ENCODE assay signal across 13 cellular contexts in the genomic region with DNA sequence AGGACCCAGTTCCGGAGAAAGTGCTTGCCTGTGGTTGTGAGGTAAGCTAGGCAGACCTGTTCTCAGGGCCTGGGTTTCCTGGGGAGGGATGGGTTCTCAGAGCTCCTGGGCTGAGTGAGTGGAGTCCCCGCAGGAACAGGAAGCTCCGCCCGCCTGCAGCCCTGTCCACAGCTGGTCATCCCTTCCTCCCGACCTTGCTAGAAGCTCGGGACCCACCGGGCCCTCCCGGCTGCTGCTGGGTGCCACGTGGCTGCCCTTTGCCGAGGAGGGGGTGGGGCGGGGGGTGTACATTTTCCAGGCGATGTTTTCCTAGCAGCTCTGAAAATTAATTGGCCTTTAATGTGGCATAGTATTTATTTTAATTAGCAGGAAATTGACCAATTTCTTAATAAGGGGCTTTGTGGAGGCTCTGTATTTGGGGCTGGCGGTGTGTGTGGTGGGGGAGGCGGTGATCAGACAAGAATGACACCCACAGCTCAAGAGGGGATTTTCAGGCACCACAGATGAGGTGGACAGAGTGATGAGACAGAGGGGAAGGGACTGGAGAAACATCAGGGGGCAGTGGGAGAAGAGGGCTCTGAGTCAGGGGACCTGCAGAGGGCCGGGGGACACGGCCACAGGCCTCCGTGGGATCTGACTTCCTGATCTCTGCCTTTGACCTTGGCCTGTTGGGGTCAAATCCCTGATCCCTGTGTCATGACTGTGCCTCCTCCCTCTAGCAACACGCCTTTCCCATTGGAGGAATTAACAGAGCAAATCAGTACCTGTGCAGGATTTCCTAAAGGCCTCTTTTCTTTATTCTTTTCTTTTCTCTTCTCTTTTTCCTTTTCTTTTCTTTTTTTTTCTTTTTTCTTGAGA.
A peak's percentile ranks its signal among the peaks of the same experiment; 100 is the strongest.
DNase-seq lines count a peak whose midpoint lies in the region; ATAC-seq, FAIRE-seq and TF ChIP-seq lines count a peak whose summit lies in the region.
"Had no signal": no experiment of that assay in that cellular context is flagged by ENCODE, and none has a peak within 500 bp of the region (broad histone marks: within the 10 kb centered on the region; RNA-seq: fewer than 3 reads in every experiment).

No MANE protein-coding gene starts in this region.

- no peaks in the 10 kb centered on the region for H4K20me1 ChIP-seq in MM.1S (ENCODE audit: insufficient read depth, low read length)

- ATAC-seq in activated CD8-positive, alpha-beta T cell treated with anti-CD3 and anti-CD28 coated beads, Interleukin-2, amount 10 ng/mL, durations not matched to agents 7 days and 5 days, result peak; percentile 69
- no peak for ATAC-seq in GM21360 (IDR thresholded peaks at IDR 0.05; ENCODE audit: unreplicated experiment)
- ATAC-seq: gastroesophageal sphincter had no signal

- no peak overlapping the region for H3K4me3 Mint-ChIP-seq in activated T-cell treated with anti-CD3 and anti-CD28 coated beads, Interleukin-2, amount 50 U/mL, for 24 hours
- no peak overlapping the region for H3K4me3 Mint-ChIP-seq in activated CD8-positive, alpha-beta T cell treated with anti-CD3 and anti-CD28 coated beads, Interleukin-2, amount 10 ng/mL, durations not matched to agents 7 days and 5 days

- TF ChIP-seq CTCF in kidney (IDR thresholded peaks at IDR 0.05; ENCODE audit: borderline replicate concordance, extremely low read depth, insufficient read depth) (no peak), spleen (IDR thresholded peaks at IDR 0.05 in 8 of 11, conservative IDR thresholded peaks at IDR 0.05 in 3 of 11) (no peak), MM.1S (IDR thresholded peaks at IDR 0.05; ENCODE audit: low read length) (no peak)

- no peak for DNase-seq in activated T-cell treated with anti-CD3 and anti-CD28 coated beads, Interleukin-2, amount 50 U/mL, for 24 hours
- DNase-seq in activated T-cell treated with anti-CD3 and anti-CD28 coated beads, Interleukin-2, amount 50 U/mL, for 48 hours, result no peak
- peak; percentile 42 for DNase-seq in activated CD8-positive, alpha-beta T cell treated with anti-CD3 and anti-CD28 coated beads, Interleukin-2, amount 10 ng/mL, durations not matched to agents 7 days and 5 days
- DNase-seq in kidney (peak; percentile 85), spleen (peak; percentile 88), MM.1S (no peak), NCI-H345 treated with DMSO at 0.1 percent for 48 hours (lab: John Stamatoyannopoulos, UW; ENCODE audit: unreplicated experiment) (no peak)
- DNase-seq: MV-4-11, NCI-H526 treated with DMSO at 0.1 percent for 48 hours, SW 1271 had no signal

- no peak overlapping the region for H3K4me2 ChIP-seq in MM.1S (ENCODE audit: low read depth, low read length)

- CTCF ChIA-PET in activated CD8-positive, alpha-beta T cell treated with anti-CD3 and anti-CD28 coated beads, Interleukin-2, amount 10 ng/mL, durations not matched to agents 7 days and 5 days (lab: Charles Lee), result no interaction called here

- H3F3A ChIP-seq in MM.1S (ENCODE audit: insufficient read depth, low read length), result no peaks in the 10 kb centered on the region

- peaks cover 14% of the 10 kb centered on the region for H3K4me1 Mint-ChIP-seq in activated T-cell treated with anti-CD3 and anti-CD28 coated beads, Interleukin-2, amount 50 U/mL, for 24 hours (ENCODE audit: low read depth)
- peaks cover 30% of the 10 kb centered on the region for H3K4me1 Mint-ChIP-seq in activated CD8-positive, alpha-beta T cell treated with anti-CD3 and anti-CD28 coated beads, Interleukin-2, amount 10 ng/mL, durations not matched to agents 7 days and 5 days (ENCODE audit: low read depth)

- H3K9ac ChIP-seq in kidney (ENCODE audit: low read length in 2 of 2) (peak overlapping the region in 1 of 2 donors; percentile 7), MM.1S (ENCODE audit: low read length) (no peak overlapping the region)

- no peak for TF ChIP-seq POLR2A in spleen (IDR thresholded peaks at IDR 0.05)

- H3K27ac Mint-ChIP-seq in activated T-cell treated with anti-CD3 and anti-CD28 coated beads, Interleukin-2, amount 50 U/mL, for 24 hours, result peak overlapping the region; percentile 42
- H3K27ac Mint-ChIP-seq in activated CD8-positive, alpha-beta T cell treated with anti-CD3 and anti-CD28 coated beads, Interleukin-2, amount 10 ng/mL, durations not matched to agents 7 days and 5 days, result peak overlapping the region; percentile 77

- no peaks in the 10 kb centered on the region for H3K36me3 Mint-ChIP-seq in activated T-cell treated with anti-CD3 and anti-CD28 coated beads, Interleukin-2, amount 50 U/mL, for 24 hours (ENCODE audit: low read depth)
- H3K36me3 Mint-ChIP-seq in activated CD8-positive, alpha-beta T cell treated with anti-CD3 and anti-CD28 coated beads, Interleukin-2, amount 10 ng/mL, durations not matched to agents 7 days and 5 days (ENCODE audit: low read depth), result no peaks in the 10 kb centered on the region

- no peak overlapping the region for H2AFZ ChIP-seq in MM.1S (ENCODE audit: low read length)

- POLR2A ChIA-PET in activated CD8-positive, alpha-beta T cell treated with anti-CD3 and anti-CD28 coated beads, Interleukin-2, amount 10 ng/mL, durations not matched to agents 7 days and 5 days (lab: Charles Lee), result interaction anchor here (0.8 to 0.9 kb wide), 2 partner anchors 37 to 249 kb away, joined by 3 read pairs; no protein-coding TSS in a partner anchor

- H3K9me2 ChIP-seq in MM.1S (replicated peaks; ENCODE audit: insufficient read depth, low read length), result no peaks in the 10 kb centered on the region

- H3K9me3 Mint-ChIP-seq in activated T-cell treated with anti-CD3 and anti-CD28 coated beads, Interleukin-2, amount 50 U/mL, for 24 hours, result no peaks in the 10 kb centered on the region
- H3K9me3 Mint-ChIP-seq in activated CD8-positive, alpha-beta T cell treated with anti-CD3 and anti-CD28 coated beads, Interleukin-2, amount 10 ng/mL, durations not matched to agents 7 days and 5 days (ENCODE audit: insufficient read depth), result no peaks in the 10 kb centered on the region

- no peaks in the 10 kb centered on the region for H3K79me2 ChIP-seq in MM.1S (ENCODE audit: low read length)

- H3K4me3 ChIP-seq in kidney (ENCODE audit: low read length in 2 of 2) (no peak overlapping the region), spleen (no peak overlapping the region), MM.1S (ENCODE audit: low read length) (no peak overlapping the region)
- H3K4me3 ChIP-seq: gastroesophageal sphincter had no signal

- intact Hi-C loops in kidney (cut with DNase I), result no loop called here
- intact Hi-C loops in spleen (cut with DNase I; ENCODE audit: low total_unique reads), result no loop called here

- H3K36me3 ChIP-seq in kidney (ENCODE audit: control insufficient read depth in 1 of 2, insufficient read depth in 2 of 2, low read length in 2 of 2), result no peaks in the 10 kb centered on the region
- no peaks in the 10 kb centered on the region for H3K36me3 ChIP-seq in spleen
- H3K36me3 ChIP-seq in MM.1S (replicated peaks; ENCODE audit: insufficient read depth, low read length), result no peaks in the 10 kb centered on the region
- H3K36me3 ChIP-seq: gastroesophageal sphincter had no signal

- WGBS in spleen, 5 donors, result 22 to 46% (median 37%) methylated on average over 9 to 18 of the region's 18 CpGs

- FAIRE-seq in kidney (lab: Jason Lieb, UNC), result no peak
- FAIRE-seq: bronchial epithelial cell had no signal

- no peaks in the 10 kb centered on the region for H3K27me3 Mint-ChIP-seq in activated T-cell treated with anti-CD3 and anti-CD28 coated beads, Interleukin-2, amount 50 U/mL, for 24 hours
- H3K27me3 Mint-ChIP-seq in activated CD8-positive, alpha-beta T cell treated with anti-CD3 and anti-CD28 coated beads, Interleukin-2, amount 10 ng/mL, durations not matched to agents 7 days and 5 days (ENCODE audit: low read depth), result peaks cover 5% of the 10 kb centered on the region

- H3K27me3 ChIP-seq in spleen (replicated peaks in 1 of 7) (no peaks in the 10 kb centered on the region), MM.1S (replicated peaks; ENCODE audit: insufficient read depth, low read length) (0 out of 2 replicates have a peak, but pooled peaks cover 6% of the 10 kb centered on the region)
- H3K27me3 ChIP-seq: gastroesophageal sphincter had no signal

- H3K9me3 ChIP-seq in kidney (ENCODE audit: control insufficient read depth in 1 of 2, low read length in 2 of 2) (no peaks in the 10 kb centered on the region), spleen (no peaks in the 10 kb centered on the region), MM.1S (replicated peaks; ENCODE audit: insufficient read depth, low read length) (no peaks in the 10 kb centered on the region)
- H3K9me3 ChIP-seq: gastroesophageal sphincter had no signal

- H3K27ac ChIP-seq in kidney (ENCODE audit: low read depth in 2 of 2, low read length in 2 of 2), result no peak overlapping the region
- peak overlapping the region in 7 of 8 donors; percentile 13 to 80 (median 64) for H3K27ac ChIP-seq in spleen
- no peak overlapping the region for H3K27ac ChIP-seq in MM.1S (ENCODE audit: low read length)
- H3K27ac ChIP-seq: gastroesophageal sphincter had no signal

- H3K4me1 ChIP-seq in kidney (ENCODE audit: control insufficient read depth in 1 of 2, insufficient read depth in 1 of 2, low read depth in 1 of 2, low read length in 2 of 2) (peaks cover 5 to 11% of the 10 kb centered on the region in 2 donors), spleen (peaks cover 6 to 27% (median 18%) of the 10 kb centered on the region in 6 donors), MM.1S (ENCODE audit: low read length) (no peaks in the 10 kb centered on the region)

Comparison
In these comparisons a context has a peak if more than half of its experiments do, and no peak if none do; other contexts are left out.
1. DNase-seq: peak in activated CD8-positive, alpha-beta T cell treated with anti-CD3 and anti-CD28 coated beads, Interleukin-2, amount 10 ng/mL, durations not matched to agents 7 days and 5 days (single experiment), kidney (single experiment) and spleen (single experiment); none in activated T-cell treated with anti-CD3 and anti-CD28 coated beads, Interleukin-2, amount 50 U/mL, for 24 hours (single experiment), activated T-cell treated with anti-CD3 and anti-CD28 coated beads, Interleukin-2, amount 50 U/mL, for 48 hours (0 of 2), MM.1S (single experiment) and NCI-H345 treated with DMSO at 0.1 percent for 48 hours (single experiment).
2. H3K27ac ChIP-seq: peak in spleen (7 of 8); none in kidney (0 of 2) and MM.1S (single experiment).